In the genomic region with DNA sequence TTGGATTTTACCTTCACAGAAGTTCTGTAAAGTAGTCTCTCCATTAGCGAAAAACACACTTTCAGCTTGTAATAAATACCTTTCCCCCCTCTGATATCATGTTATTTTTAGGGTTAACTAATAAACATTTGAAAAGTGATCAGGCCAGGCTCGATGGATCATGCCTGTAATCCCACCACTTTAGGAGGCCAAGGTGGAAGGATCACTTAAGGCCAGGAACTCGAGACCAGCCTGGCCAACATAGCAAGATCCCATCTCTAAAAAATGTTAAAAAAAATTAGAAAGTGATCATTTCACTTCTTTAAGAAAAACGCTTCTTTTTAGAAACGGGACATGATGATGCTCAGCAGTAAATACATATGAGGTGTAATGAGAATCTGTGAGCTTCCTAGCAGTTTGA, we compare ENCODE assay signal across 22 cellular contexts. TPM values are rescaled to one million over a fixed set of nuclear protein-coding genes. Genes with fewer than 3 reads are reported as not detected.
DNase-seq lines count a peak whose midpoint lies in the region; TF ChIP-seq lines count a peak whose summit lies in the region.
"Had no signal": no experiment of that assay in that cellular context is flagged by ENCODE, and none has a peak within 500 bp of the region (broad histone marks: within the 10 kb centered on the region; RNA-seq: fewer than 3 reads in every experiment).

No MANE protein-coding gene starts in this region.

- 71 to 82% (median 77%) methylated on average over 5 of the region's 5 CpGs for WGBS in ovary, 3 donors

- peaks cover 0 to 5% (median 3%) of the 10 kb centered on the region in 3 donors for H3K36me3 Mint-ChIP-seq in immature natural killer cell

- no TSS peak for BruUV-seq in PC-9 (replicated peaks; lab: Mats Ljungman, UMichigan)

- H3K4me3 Mint-ChIP-seq in immature natural killer cell: peak overlapping the region in 2 of 5 donors; percentile 5 to 100
- H3K4me3 Mint-ChIP-seq: activated CD8-positive, alpha-beta memory T cell treated with anti-CD3 and anti-CD28 coated beads, Interleukin-2, amount 10 ng/mL, durations not matched to agents 7 days and 5 days had no signal

- H3K27ac ChIP-seq in HEK293 (ENCODE audit: extremely low read depth, low read depth, low read length) (no peak overlapping the region), PC-9 (no peak overlapping the region), fibroblast of lung (ENCODE audit: insufficient read depth, low read length) (no peak overlapping the region), ovary (peak overlapping the region in 1 of 2 donors; percentile 90)
- H3K27ac ChIP-seq: C4-2B had no signal

- H3K9me2 ChIP-seq in PC-9 (ENCODE audit: insufficient read depth): no peaks in the 10 kb centered on the region

- H3K27me3 ChIP-seq in PC-9 (ENCODE audit: insufficient read depth, low read depth) (no peaks in the 10 kb centered on the region), fibroblast of lung (ENCODE audit: control insufficient read depth, insufficient read depth, low read length) (no peaks in the 10 kb centered on the region), ovary (no peaks in the 10 kb centered on the region)
- H3K27me3 ChIP-seq: tibial artery had no signal

- peaks cover 8% of the 10 kb centered on the region for H3F3A ChIP-seq in PC-9 (ENCODE audit: insufficient read depth, low read depth)

- peaks cover 3 to 7% (median 5%) of the 10 kb centered on the region in 3 donors for H3K27me3 Mint-ChIP-seq in immature natural killer cell (ENCODE audit: low read depth in 3 of 3)
- H3K27me3 Mint-ChIP-seq: effector memory CD8-positive, alpha-beta T cell; T-helper 17 cell had no signal

- 0 out of 2 replicates have a peak overlapping the region, but pooled peaks have one; percentile 5 for H3K4me2 ChIP-seq in PC-9
- H3K4me2 ChIP-seq in fibroblast of lung (ENCODE audit: extremely low read depth, insufficient read depth, low read length): peak overlapping the region; percentile 7

- H3K79me2 ChIP-seq in PC-9 (ENCODE audit: low read depth): no peaks in the 10 kb centered on the region
- H3K79me2 ChIP-seq in fibroblast of lung (ENCODE audit: control insufficient read depth, insufficient read depth, low read length): no peaks in the 10 kb centered on the region

- H4K20me1 ChIP-seq in PC-9 (ENCODE audit: insufficient read depth) (no peaks in the 10 kb centered on the region), fibroblast of lung (ENCODE audit: control insufficient read depth, extremely low read depth, insufficient read depth, low read length) (no peaks in the 10 kb centered on the region)

- H3K4me1 ChIP-seq in HEK293 (ENCODE audit: control insufficient read depth, insufficient read depth, low read length): peaks cover 9% of the 10 kb centered on the region
- H3K4me1 ChIP-seq in PC-9 (replicated peaks; ENCODE audit: insufficient read depth): no peaks in the 10 kb centered on the region
- peaks cover 14% of the 10 kb centered on the region for H3K4me1 ChIP-seq in fibroblast of lung (ENCODE audit: control insufficient read depth, extremely low read depth, insufficient read depth, low read length)
- peaks cover 14% of the 10 kb centered on the region for H3K4me1 ChIP-seq in ovary (ENCODE audit: insufficient read depth)

- H3K4me3 ChIP-seq in HEK293 (ENCODE audit: low read depth, low read length) (no peak overlapping the region), PC-9 (no peak overlapping the region), fibroblast of lung (replicated peaks in 1 of 4; ENCODE audit: control extremely low read depth in 1 of 4, insufficient read depth in 1 of 4, low read depth in 3 of 4, low read length in 4 of 4) (peak overlapping the region in 2 of 4 experiments; percentile 66 to 78), ovary (peak overlapping the region; percentile 55)

- no peaks in the 10 kb centered on the region for H3K9me3 ChIP-seq in HEK293 (ENCODE audit: control insufficient read depth, insufficient read depth, low read depth, low read length)
- no peaks in the 10 kb centered on the region for H3K9me3 ChIP-seq in PC-9 (ENCODE audit: insufficient read depth, low read depth)
- H3K9me3 ChIP-seq in fibroblast of lung (ENCODE audit: control insufficient read depth, insufficient read depth, low read depth, low read length): no peaks in the 10 kb centered on the region
- H3K9me3 ChIP-seq in ovary: no peaks in the 10 kb centered on the region
- H3K9me3 ChIP-seq: left ventricle myocardium inferior, spleen, tibial artery had no signal

- TF ChIP-seq CTCF in HEK293 (tag by site-specific recombination; IDR thresholded peaks at IDR 0.05) (no peak), PC-9 (conservative IDR thresholded peaks at IDR 0.05) (no peak), fibroblast of lung (conservative IDR thresholded peaks at IDR 0.05 in 1 of 2, IDR thresholded peaks at IDR 0.05 in 1 of 2; ENCODE audit: low read depth in 1 of 2, low read length in 2 of 2) (no peak), ovary (IDR thresholded peaks at IDR 0.05) (no peak)

- no peak for DNase-seq in PC-9
- DNase-seq in fibroblast of lung (ENCODE audit: low read depth in 2 of 2): no peak
- DNase-seq in ovary: no peak
- no peak for DNase-seq in NCI-H1930 (lab: John Stamatoyannopoulos, UW)
- no peak for DNase-seq in mucosa of gallbladder (ENCODE audit: low spot score)
- no peak for DNase-seq in immature natural killer cell
- no peak for DNase-seq in NCI-H524 (lab: John Stamatoyannopoulos, UW)
- DNase-seq: activated CD4-positive, alpha-beta T cell treated with anti-CD3 and anti-CD28 coated beads, Interleukin-2, amount 10 ng/mL, durations not matched to agents 24 days and 14 days; activated CD8-positive, alpha-beta memory T cell treated with anti-CD3 and anti-CD28 coated beads, Interleukin-2, amount 10 ng/mL, durations not matched to agents 7 days and 5 days; Calu3; effector memory CD8-positive, alpha-beta T cell; left ventricle myocardium inferior; NCI-H1417; NCI-H524 treated with DMSO at 0.1 percent for 48 hours; spleen; stimulated activated CD4-positive, alpha-beta T cell treated with anti-CD3 and anti-CD28 coated beads, Interleukin-4, amount 100 ng/mL, for 1 hour; stimulated activated naive CD8-positive, alpha-beta T cell treated with anti-CD3 and anti-CD28 coated beads, Interleukin-15, Interleukin-2, amounts not matched to agents 100 U/mL and 50 U/mL, for 24 hours; T-helper 17 cell had no signal

- intact Hi-C loops in PC-9 (cut with micrococcal nuclease; ENCODE audit: unreplicated experiment) (no loop called here), ovary (cut with DNase I) (loop anchor here in 3 of 4 donors (10.0 kb wide), 3 partner anchors 50 to 140 kb away; partner anchors contain the start of gene MAP4K5 (in 1 of the 3))

- H2AFZ ChIP-seq in PC-9: no peak overlapping the region
- H2AFZ ChIP-seq in fibroblast of lung (ENCODE audit: low read length): no peak overlapping the region

- H3K9me3 Mint-ChIP-seq in immature natural killer cell: no peaks in the 10 kb centered on the region
- H3K9me3 Mint-ChIP-seq: activated CD4-positive, alpha-beta T cell treated with anti-CD3 and anti-CD28 coated beads, Interleukin-2, amount 10 ng/mL, durations not matched to agents 24 days and 14 days; activated naive CD4-positive, alpha-beta T cell treated with anti-CD3 and anti-CD28 coated beads, Interleukin-2, amount 50 U/mL, for 72 hours; effector memory CD8-positive, alpha-beta T cell had no signal

- H3K4me1 Mint-ChIP-seq in immature natural killer cell: peaks cover 13 to 17% of the 10 kb centered on the region in 2 donors

- H3K9ac ChIP-seq in fibroblast of lung (ENCODE audit: insufficient read depth, low read length): no peak overlapping the region

- no peak for TF ChIP-seq POLR2A in ovary (IDR thresholded peaks at IDR 0.05)

- H3K36me3 ChIP-seq in HEK293 (ENCODE audit: control insufficient read depth in 2 of 2, insufficient read depth in 1 of 2, low read length in 2 of 2) (no peaks in the 10 kb centered on the region), PC-9 (ENCODE audit: low read depth) (no peaks in the 10 kb centered on the region), fibroblast of lung (ENCODE audit: control insufficient read depth, insufficient read depth, low read length) (no peaks in the 10 kb centered on the region), ovary (no peaks in the 10 kb centered on the region)
- H3K36me3 ChIP-seq: left ventricle myocardium inferior, spleen, tibial artery had no signal

- POLR2A ChIA-PET in HEK293 (lab: Yijun Ruan, JAX) (no interaction called here), PC-9 (lab: Charles Lee; ENCODE audit: unreplicated experiment) (no interaction called here)

- no peak for TF ChIP-seq EP300 in ovary (IDR thresholded peaks at IDR 0.05)

- CTCF ChIA-PET in HEK293 (lab: Yijun Ruan, JAX) (interaction anchor here (1.0 to 1.6 kb wide), 2 partner anchors 25 to 73 kb away, joined by 3 to 8 read pairs; no protein-coding TSS in a partner anchor), PC-9 (lab: Charles Lee) (no interaction called here)

- H3K27ac Mint-ChIP-seq in immature natural killer cell: no peak overlapping the region
- H3K27ac Mint-ChIP-seq: activated CD4-positive, alpha-beta T cell treated with anti-CD3 and anti-CD28 coated beads, Interleukin-2, amount 10 ng/mL, durations not matched to agents 24 days and 14 days; activated CD8-positive, alpha-beta memory T cell treated with anti-CD3 and anti-CD28 coated beads, Interleukin-2, amount 10 ng/mL, durations not matched to agents 7 days and 5 days; activated naive CD4-positive, alpha-beta T cell treated with anti-CD3 and anti-CD28 coated beads, Interleukin-2, amount 50 U/mL, for 72 hours; effector memory CD8-positive, alpha-beta T cell had no signal

TF ChIP-seq in HEK293, 187 proteins besides CTCF, POLR2A, EP300 and RAD21:
- TF ChIP-seq ZNF26 (tag by site-specific recombination; IDR thresholded peaks at IDR 0.05) (no peak), ZNF121 (tag by site-specific recombination; IDR thresholded peaks at IDR 0.05) (peak; percentile 79)

RNA-seq across cellular contexts. Expression of gene CDKL1, which starts 2.0 kb away (rescaled TPM):
- 2.4 and 4.6 TPM in 2 replicates for total RNA-seq in PC-9 (2021)
- 14.1 and 22.8 TPM in 2 replicates for total RNA-seq in fibroblast of lung
- polyA plus RNA-seq in fibroblast of lung: 7.9 and 18.5 TPM in 2 replicates
- 6.5 and 18.0 TPM in 2 replicates for polyA plus RNA-seq in fibroblast of lung (2012)
- polyA minus RNA-seq in fibroblast of lung (ENCODE audit: low replicate concordance): 2.3 and 2.6 TPM in 2 replicates
- total RNA-seq in ovary: 10 to 100 TPM; 17.6 to 69.3 (median 34.1) TPM
- 10 to 100 TPM; 11.9 to 18.5 TPM for polyA plus RNA-seq in ovary
- total RNA-seq in mucosa of gallbladder: 9.4 TPM
- polyA plus RNA-seq in immature natural killer cell: 1 to 10 TPM; 3.6 to 9.9 (median 5.4) TPM
